In the genomic region with DNA sequence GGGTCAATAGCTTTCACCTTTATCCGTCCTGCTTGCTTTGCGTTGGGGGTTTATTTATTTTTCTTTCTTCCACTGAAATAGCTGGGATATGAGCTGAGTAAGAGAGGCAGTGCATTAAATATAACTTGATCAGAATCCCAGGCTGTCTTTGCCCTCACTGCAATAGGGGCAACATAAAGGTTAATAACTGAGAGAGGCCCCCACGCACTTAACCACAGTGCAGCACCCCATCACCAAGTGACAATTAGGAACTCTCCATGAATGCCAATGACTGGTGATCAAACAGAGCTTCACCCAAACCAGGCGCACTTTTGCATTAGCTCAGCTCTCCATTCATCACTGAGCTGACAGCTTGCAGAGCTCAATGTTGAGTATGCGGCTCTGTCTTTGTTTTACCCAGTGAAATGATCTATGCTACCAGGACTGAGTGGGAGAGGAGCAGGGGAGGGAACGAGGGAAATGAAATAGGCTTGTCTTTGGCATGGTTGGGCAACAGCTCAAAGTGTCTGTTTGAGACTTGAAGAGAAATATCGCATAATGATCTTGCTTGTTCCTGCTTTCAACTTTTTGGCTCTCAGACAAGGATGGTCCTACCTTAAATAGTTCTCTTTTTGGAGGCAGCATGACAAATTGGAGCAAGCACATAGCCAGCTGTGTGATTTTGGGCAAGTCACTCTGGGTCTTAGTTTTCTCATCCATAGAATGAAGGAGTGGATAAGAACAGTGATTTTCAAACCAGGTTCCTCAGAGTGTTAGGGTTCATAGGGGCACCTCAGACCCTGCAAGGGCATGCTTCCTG, we compare ENCODE assay signal across 16 cellular contexts. TPM values are rescaled to one million over a fixed set of nuclear protein-coding genes. Genes with fewer than 3 reads are reported as not detected.
A peak's percentile ranks its signal among the peaks of the same experiment; 100 is the strongest.
DNase-seq lines count a peak whose midpoint lies in the region; ATAC-seq lines count a peak whose summit lies in the region.
"Had no signal": no experiment of that assay in that cellular context is flagged by ENCODE, and none has a peak within 500 bp of the region (broad histone marks: within the 10 kb centered on the region; RNA-seq: fewer than 3 reads in every experiment).

No MANE protein-coding gene starts in this region.

- ATAC-seq in esophagus mucosa, result peak; percentile 26
- no peak for ATAC-seq in natural killer cell treated with Interleukin-12 subunit alpha and Interleukin-12 subunit beta and Interleukin-15 and Interleukin-18, amount 100 ng/mL, for 72 hours
- no peak for ATAC-seq in GM19328 (IDR thresholded peaks at IDR 0.05; ENCODE audit: unreplicated experiment)
- ATAC-seq: activated CD8-positive, alpha-beta T cell treated with anti-CD3 and anti-CD28 coated beads for 36 hours; GM12878; Panc1 had no signal

- H3K4me1 Mint-ChIP-seq in natural killer cell treated with Interleukin-12 subunit alpha and Interleukin-12 subunit beta and Interleukin-15 and Interleukin-18, amount 100 ng/mL, for 72 hours (ENCODE audit: low read depth in 2 of 2), result no peaks in the 10 kb centered on the region
- H3K4me1 Mint-ChIP-seq: naive B cell had no signal

- H3K27me3 Mint-ChIP-seq in natural killer cell treated with Interleukin-12 subunit alpha and Interleukin-12 subunit beta and Interleukin-15 and Interleukin-18, amount 100 ng/mL, for 72 hours, result peaks cover 51 to 75% of the 10 kb centered on the region in 2 donors

- no peaks in the 10 kb centered on the region for H3K9me3 Mint-ChIP-seq in natural killer cell treated with Interleukin-12 subunit alpha and Interleukin-12 subunit beta and Interleukin-15 and Interleukin-18, amount 100 ng/mL, for 72 hours
- H3K9me3 Mint-ChIP-seq: activated CD8-positive, alpha-beta T cell treated with anti-CD3 and anti-CD28 coated beads for 36 hours; T-helper 2 cell treated with Interferon-gamma antibody and Interleukin-4, amounts not matched to agents 5 μg/mL and 100 μg/mL, for 36 hours had no signal

- no peak overlapping the region for H3K27ac Mint-ChIP-seq in natural killer cell treated with Interleukin-12 subunit alpha and Interleukin-12 subunit beta and Interleukin-15 and Interleukin-18, amount 100 ng/mL, for 72 hours
- H3K27ac Mint-ChIP-seq: activated CD8-positive, alpha-beta T cell treated with anti-CD3 and anti-CD28 coated beads for 36 hours; naive B cell; T-helper 2 cell treated with Interferon-gamma antibody and Interleukin-4, amounts not matched to agents 5 μg/mL and 100 μg/mL, for 36 hours had no signal

- H3K4me3 Mint-ChIP-seq in natural killer cell treated with Interleukin-12 subunit alpha and Interleukin-12 subunit beta and Interleukin-15 and Interleukin-18, amount 100 ng/mL, for 72 hours, result no peak overlapping the region
- H3K4me3 Mint-ChIP-seq: activated CD8-positive, alpha-beta T cell treated with anti-CD3 and anti-CD28 coated beads for 36 hours; naive B cell; T-helper 2 cell treated with Interferon-gamma antibody and Interleukin-4, amounts not matched to agents 5 μg/mL and 100 μg/mL, for 36 hours had no signal

- DNase-seq in DMS153 (lab: John Stamatoyannopoulos, UW) (peak; percentile 12), DMS153 treated with DMSO at 0.1 percent for 48 hours (lab: John Stamatoyannopoulos, UW; ENCODE audit: unreplicated experiment) (no peak), NCI-H69 (lab: John Stamatoyannopoulos, UW) (peak; percentile 92), pons (ENCODE audit: low spot score) (peak; percentile 89), NCI-H526 treated with DMSO at 0.1 percent for 48 hours (lab: John Stamatoyannopoulos, UW) (no peak)
- DNase-seq in natural killer cell treated with Interleukin-12 subunit alpha and Interleukin-12 subunit beta and Interleukin-15 and Interleukin-18, amount 100 ng/mL, for 72 hours (ENCODE audit: low spot score), result no peak
- DNase-seq: activated CD8-positive, alpha-beta T cell treated with anti-CD3 and anti-CD28 coated beads for 36 hours; activated naive CD4-positive, alpha-beta T cell treated with Interleukin-2 at 50 U/mL for 16 hours; DMS53; naive B cell; NCI-H1092 treated with DMSO at 0.1 percent for 48 hours had no signal

- no peaks in the 10 kb centered on the region for H3K36me3 Mint-ChIP-seq in natural killer cell treated with Interleukin-12 subunit alpha and Interleukin-12 subunit beta and Interleukin-15 and Interleukin-18, amount 100 ng/mL, for 72 hours
- H3K36me3 Mint-ChIP-seq: naive B cell had no signal

RNA-seq across cellular contexts. Expression of a gene that starts 14.5 kb away (rescaled TPM):
- total RNA-seq in esophagus mucosa, result 16.0 TPM
- total RNA-seq in natural killer cell treated with Interleukin-12 subunit alpha and Interleukin-12 subunit beta and Interleukin-15 and Interleukin-18, amount 100 ng/mL, for 72 hours, result 1 to 10 TPM; 3.6 to 4.6 TPM

Comparison
In these comparisons a context has a peak if more than half of its experiments do, and no peak if none do; other contexts are left out.
1. DNase-seq: peak in DMS153 (single experiment), NCI-H69 (single experiment) and pons (single experiment); none in DMS153 treated with DMSO at 0.1 percent for 48 hours (single experiment), NCI-H526 treated with DMSO at 0.1 percent for 48 hours (single experiment) and natural killer cell treated with Interleukin-12 subunit alpha and Interleukin-12 subunit beta and Interleukin-15 and Interleukin-18, amount 100 ng/mL, for 72 hours (single experiment).